ENCODE assay signal across 16 cellular contexts in genomic region chr15:84991313-84991712, GRCh38. TPM values are rescaled to one million over a fixed set of nuclear protein-coding genes. Genes with fewer than 3 reads are reported as not detected.
DNase-seq lines count a peak whose midpoint lies in the region; ATAC-seq and TF ChIP-seq lines count a peak whose summit lies in the region.
"Had no signal": no experiment of that assay in that cellular context is flagged by ENCODE, and none has a peak within 500 bp of the region (broad histone marks: within the 10 kb centered on the region; RNA-seq: fewer than 3 reads in every experiment).

No MANE protein-coding gene starts in this region.

- H3K9me3 Mint-ChIP-seq in stimulated activated naive CD8-positive, alpha-beta T cell treated with anti-CD3 and anti-CD28 coated beads, Interleukin-15, Interleukin-2, amounts not matched to agents 100 ng/mL and 50 ng/mL, for 24 hours = no peaks in the 10 kb centered on the region
- no peaks in the 10 kb centered on the region for H3K9me3 Mint-ChIP-seq in stimulated activated naive CD8-positive, alpha-beta T cell treated with anti-CD3 and anti-CD28 coated beads, Interleukin-15, amount 100 ng/mL, for 72 hours
- no peaks in the 10 kb centered on the region for H3K9me3 Mint-ChIP-seq in activated T-helper 17 cell treated with anti-CD3 and anti-CD28 coated beads, Interleukin-2, amount 50 U/mL, for 72 hours
- H3K9me3 Mint-ChIP-seq: CD8-positive, alpha-beta T cell had no signal

- peaks cover 75% of the 10 kb centered on the region for H3K4me1 Mint-ChIP-seq in stimulated activated naive CD8-positive, alpha-beta T cell treated with anti-CD3 and anti-CD28 coated beads, Interleukin-15, Interleukin-2, amounts not matched to agents 100 ng/mL and 50 ng/mL, for 24 hours (ENCODE audit: low read depth)
- peaks cover 49% of the 10 kb centered on the region for H3K4me1 Mint-ChIP-seq in stimulated activated naive CD8-positive, alpha-beta T cell treated with anti-CD3 and anti-CD28 coated beads, Interleukin-15, amount 100 ng/mL, for 72 hours
- H3K4me1 Mint-ChIP-seq in activated T-helper 17 cell treated with anti-CD3 and anti-CD28 coated beads, Interleukin-2, amount 50 U/mL, for 72 hours = peaks cover 45% of the 10 kb centered on the region

- TF ChIP-seq RAD21 in HCT116 (IDR thresholded peaks at IDR 0.05; ENCODE audit: low read depth) = no peak

- H3K27ac ChIP-seq in HCT116 (ENCODE audit: low read depth, low read length) = no peak overlapping the region

- no peaks in the 10 kb centered on the region for H3K27me3 Mint-ChIP-seq in stimulated activated naive CD8-positive, alpha-beta T cell treated with anti-CD3 and anti-CD28 coated beads, Interleukin-15, Interleukin-2, amounts not matched to agents 100 ng/mL and 50 ng/mL, for 24 hours
- no peaks in the 10 kb centered on the region for H3K27me3 Mint-ChIP-seq in stimulated activated naive CD8-positive, alpha-beta T cell treated with anti-CD3 and anti-CD28 coated beads, Interleukin-15, amount 100 ng/mL, for 72 hours
- H3K27me3 Mint-ChIP-seq in activated T-helper 17 cell treated with anti-CD3 and anti-CD28 coated beads, Interleukin-2, amount 50 U/mL, for 72 hours = no peaks in the 10 kb centered on the region

- no peak for TF ChIP-seq POLR2A in HCT116 (IDR thresholded peaks at IDR 0.05; ENCODE audit: borderline replicate concordance, extremely low read depth, insufficient read depth, insufficient read length)

- H2AFZ ChIP-seq in HCT116 (ENCODE audit: low read depth, low read length, poor library complexity, severe bottlenecking) = no peak overlapping the region
- H2AFZ ChIP-seq: GM23248 had no signal

- H3K27me3 ChIP-seq in HCT116 (ENCODE audit: insufficient read depth, low read length) = no peaks in the 10 kb centered on the region

- H3K9me3 ChIP-seq in HCT116 (ENCODE audit: control insufficient read depth in 1 of 2, insufficient read depth in 1 of 2, low read depth in 1 of 2, low read length in 2 of 2) = no peaks in the 10 kb centered on the region

- CTCF ChIA-PET in HCT116 (lab: Charles Lee) = interaction anchor here (1.3 kb wide), 1 partner anchor 14 kb away, joined by 3 read pairs; no protein-coding TSS in a partner anchor

- no TSS peak for BruUV-seq in HCT116 (replicated peaks; lab: Mats Ljungman, UMichigan)

- H3K9me2 ChIP-seq in HCT116 (ENCODE audit: insufficient read depth) = no peaks in the 10 kb centered on the region

- H3K4me3 Mint-ChIP-seq in stimulated activated naive CD8-positive, alpha-beta T cell treated with anti-CD3 and anti-CD28 coated beads, Interleukin-15, Interleukin-2, amounts not matched to agents 100 ng/mL and 50 ng/mL, for 24 hours = no peak overlapping the region
- H3K4me3 Mint-ChIP-seq in stimulated activated naive CD8-positive, alpha-beta T cell treated with anti-CD3 and anti-CD28 coated beads, Interleukin-15, amount 100 ng/mL, for 72 hours = peak overlapping the region in 1 of 2 donors; percentile 13
- peak overlapping the region; percentile 25 for H3K4me3 Mint-ChIP-seq in activated T-helper 17 cell treated with anti-CD3 and anti-CD28 coated beads, Interleukin-2, amount 50 U/mL, for 72 hours
- H3K4me3 Mint-ChIP-seq: CD8-positive, alpha-beta T cell had no signal

- H3K4me2 ChIP-seq in HCT116 (ENCODE audit: low read length) = peak overlapping the region; percentile 61; the same call in 1 of the 2 replicates

- H3K27ac Mint-ChIP-seq in stimulated activated naive CD8-positive, alpha-beta T cell treated with anti-CD3 and anti-CD28 coated beads, Interleukin-15, Interleukin-2, amounts not matched to agents 100 ng/mL and 50 ng/mL, for 24 hours = peak overlapping the region; percentile 48
- H3K27ac Mint-ChIP-seq in stimulated activated naive CD8-positive, alpha-beta T cell treated with anti-CD3 and anti-CD28 coated beads, Interleukin-15, amount 100 ng/mL, for 72 hours = no peak overlapping the region
- H3K27ac Mint-ChIP-seq in activated T-helper 17 cell treated with anti-CD3 and anti-CD28 coated beads, Interleukin-2, amount 50 U/mL, for 72 hours = peak overlapping the region; percentile 82
- H3K27ac Mint-ChIP-seq: CD8-positive, alpha-beta T cell had no signal

- H3K4me3 ChIP-seq in HCT116 (replicated peaks in 1 of 2; ENCODE audit: low read depth in 1 of 2, low read length in 2 of 2) = no peak overlapping the region
- H3K4me3 ChIP-seq: GM23248 had no signal

- TF ChIP-seq CTCF in HCT116 (IDR thresholded peaks at IDR 0.05 in 2 of 3, conservative IDR thresholded peaks at IDR 0.05 in 1 of 3; ENCODE audit: borderline replicate concordance in 1 of 3, insufficient read depth in 1 of 3, low read depth in 2 of 3, low read length in 2 of 3) = no peak

- H3K79me2 ChIP-seq in HCT116 (ENCODE audit: insufficient read depth, low read length) = peaks cover 92% of the 10 kb centered on the region

- H4K20me1 ChIP-seq in HCT116 (ENCODE audit: insufficient read depth) = no peaks in the 10 kb centered on the region

- RAD21 ChIA-PET in HCT116 (lab: Charles Lee; ENCODE audit: low non-redundant PET in 1 of 2, low total read pairs in 2 of 2, uncharacterized antibody in 2 of 2, unreplicated experiment in 2 of 2) = no interaction called here

- intact Hi-C loops in HCT116 (cut with micrococcal nuclease) = no loop called here

- POLR2A ChIA-PET in HCT116 (lab: Charles Lee) = interaction anchor here (2.1 kb wide), 1 partner anchor 10 kb away, joined by 6 read pairs; the partner anchor contains the start of gene PDE8A

- H3K36me3 ChIP-seq in HCT116 (ENCODE audit: control insufficient read depth in 1 of 2, insufficient read depth in 2 of 2, low read length in 2 of 2) = no peaks in the 10 kb centered on the region

- peaks cover 13 to 25% of the 10 kb centered on the region in 2 experiments for H3K4me1 ChIP-seq in HCT116 (ENCODE audit: control insufficient read depth in 1 of 2, insufficient read depth in 2 of 2, low read length in 2 of 2)

- ATAC-seq in stimulated activated naive CD8-positive, alpha-beta T cell treated with anti-CD3 and anti-CD28 coated beads, Interleukin-15, amount 100 ng/mL, for 72 hours = no peak
- ATAC-seq in HCT116 = no peak
- ATAC-seq in activated T-helper 17 cell treated with anti-CD3 and anti-CD28 coated beads, Interleukin-2, amount 50 U/mL, for 72 hours (replicated peaks) = no peak
- ATAC-seq: CD8-positive, alpha-beta T cell had no signal

- H3K9ac ChIP-seq in HCT116 (ENCODE audit: low read length) = no peak overlapping the region
- H3K9ac ChIP-seq: GM23248 had no signal

- no peak for DNase-seq in stimulated activated naive CD8-positive, alpha-beta T cell treated with anti-CD3 and anti-CD28 coated beads, Interleukin-15, amount 100 ng/mL, for 72 hours
- DNase-seq in HCT116 (ENCODE audit: low read depth, low spot score) (no peak), NCI-H2196 treated with DMSO at 0.1 percent for 48 hours (lab: John Stamatoyannopoulos, UW; ENCODE audit: unreplicated experiment) (no peak), NCI-H2171 treated with DMSO at 0.1 percent for 48 hours (lab: John Stamatoyannopoulos, UW) (no peak), T-helper 9 cell (no peak)
- DNase-seq: CD8-positive, alpha-beta T cell; DMS79; GM23248; KBM-7; NCI-H1436; NCI-H2081; NCI-H2227 treated with DMSO at 0.1 percent for 48 hours; NCI-H524; SHP77 had no signal

- peaks cover 9% of the 10 kb centered on the region for H3K36me3 Mint-ChIP-seq in stimulated activated naive CD8-positive, alpha-beta T cell treated with anti-CD3 and anti-CD28 coated beads, Interleukin-15, Interleukin-2, amounts not matched to agents 100 ng/mL and 50 ng/mL, for 24 hours (ENCODE audit: low read depth)
- H3K36me3 Mint-ChIP-seq in activated T-helper 17 cell treated with anti-CD3 and anti-CD28 coated beads, Interleukin-2, amount 50 U/mL, for 72 hours (ENCODE audit: low read depth) = peaks cover 4% of the 10 kb centered on the region
- H3K36me3 Mint-ChIP-seq: CD8-positive, alpha-beta T cell had no signal

TF ChIP-seq in HCT116, 20 proteins besides CTCF, POLR2A, EP300 and RAD21:
- TF ChIP-seq EZH2 (IDR thresholded peaks at IDR 0.05) (no peak), TCF7L2 (IDR thresholded peaks at IDR 0.05; ENCODE audit: borderline replicate concordance, extremely low read depth, insufficient read depth, insufficient read length) (no peak), ZBTB33 (IDR thresholded peaks at IDR 0.05; ENCODE audit: extremely low read depth, insufficient replicate concordance, low read length) (no peak), ELF1 (IDR thresholded peaks at IDR 0.05; ENCODE audit: borderline replicate concordance, low read depth) (no peak), CEBPB (IDR thresholded peaks at IDR 0.05; ENCODE audit: low read depth) (no peak), ZNF274 (IDR thresholded peaks at IDR 0.05; ENCODE audit: low read depth, low read length) (no peak), FOSL1 (IDR thresholded peaks at IDR 0.05; ENCODE audit: low read depth) (no peak), CBX3 (IDR thresholded peaks at IDR 0.05; ENCODE audit: low read depth) (no peak), SIN3A (IDR thresholded peaks at IDR 0.05; ENCODE audit: low read depth) (no peak), JUND (IDR thresholded peaks at IDR 0.05) (no peak)

RNA-seq across cellular contexts. Expression of gene PDE8A, which starts 9.7 kb away (rescaled TPM):
- total RNA-seq in HCT116 (2021; ENCODE audit: unreplicated experiment) = 37.8 TPM
- polyA plus RNA-seq in HCT116 (2012) = 21.4 and 22.0 TPM in 2 replicates
- 10 to 100 TPM; 23.7 to 34.2 TPM for total RNA-seq in activated T-helper 17 cell treated with anti-CD3 and anti-CD28 coated beads, Interleukin-2, amount 50 U/mL, for 72 hours

Comparison
In these comparisons a context has a peak if more than half of its experiments do, and no peak if none do; other contexts are left out.
1. H3K27ac Mint-ChIP-seq: peak in stimulated activated naive CD8-positive, alpha-beta T cell treated with anti-CD3 and anti-CD28 coated beads, Interleukin-15, Interleukin-2, amounts not matched to agents 100 ng/mL and 50 ng/mL, for 24 hours (single experiment) and activated T-helper 17 cell treated with anti-CD3 and anti-CD28 coated beads, Interleukin-2, amount 50 U/mL, for 72 hours (single experiment); none in stimulated activated naive CD8-positive, alpha-beta T cell treated with anti-CD3 and anti-CD28 coated beads, Interleukin-15, amount 100 ng/mL, for 72 hours (0 of 2).